Comparison of ENCODE assay signal across 12 cellular contexts in the genomic region with DNA sequence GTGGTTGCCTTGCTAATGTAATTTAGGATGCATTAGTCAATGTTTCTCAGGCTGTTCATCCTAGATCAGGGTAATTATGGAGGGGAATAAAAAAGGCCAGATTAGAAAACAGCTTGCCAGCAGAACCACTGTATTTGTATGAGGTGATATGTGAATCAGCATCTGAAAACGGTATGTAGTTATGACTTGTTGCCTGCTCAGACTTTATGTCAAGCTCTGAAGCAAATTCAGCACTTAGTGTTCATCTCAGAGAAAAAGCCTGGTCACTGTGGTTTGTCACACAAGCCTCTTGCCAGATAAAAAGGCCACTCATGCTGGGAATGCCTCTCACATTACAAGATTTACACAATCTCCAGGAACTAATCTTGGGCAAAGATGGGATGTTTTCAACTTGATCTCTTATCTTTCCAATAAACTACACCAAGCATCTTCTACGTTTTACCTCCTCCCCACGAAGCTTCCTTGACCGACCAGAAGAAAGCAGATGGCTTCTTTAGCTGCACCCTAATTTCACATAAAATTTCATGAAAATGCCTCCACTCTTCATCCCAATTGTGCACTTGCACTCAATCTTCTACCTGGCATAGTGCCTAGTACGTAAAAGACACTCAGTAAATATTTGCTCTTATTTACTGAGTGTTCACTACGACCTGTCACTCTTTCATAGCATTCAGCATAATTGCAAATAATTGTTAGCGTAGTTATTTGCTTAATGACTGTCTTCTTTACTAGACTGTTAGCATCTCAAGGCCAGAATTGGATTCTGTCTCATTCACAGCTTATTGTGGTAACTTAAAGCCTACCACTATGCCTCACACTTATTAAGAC.
DNase-seq lines count a peak whose midpoint lies in the region; ATAC-seq and TF ChIP-seq lines count a peak whose summit lies in the region.
"Had no signal": no experiment of that assay in that cellular context is flagged by ENCODE, and none has a peak within 500 bp of the region (broad histone marks: within the 10 kb centered on the region; RNA-seq: fewer than 3 reads in every experiment).

No MANE protein-coding gene starts in this region.

- H3K4me1 ChIP-seq in aorta (ENCODE audit: control insufficient read depth in 1 of 2, insufficient read depth in 2 of 2, low read length in 2 of 2) (no peaks in the 10 kb centered on the region), body of pancreas (no peaks in the 10 kb centered on the region)

- no peaks in the 10 kb centered on the region for H3K9me3 ChIP-seq in aorta (ENCODE audit: control insufficient read depth, low read length)
- no peaks in the 10 kb centered on the region for H3K9me3 ChIP-seq in body of pancreas

- no peaks in the 10 kb centered on the region for H3K27me3 ChIP-seq in aorta (ENCODE audit: control insufficient read depth in 1 of 2, insufficient read depth in 2 of 2, low read length in 1 of 2)
- H3K27me3 ChIP-seq in body of pancreas, result no peaks in the 10 kb centered on the region

- H3K27ac ChIP-seq in 22Rv1 (peak overlapping the region; percentile 32; the same call in 1 of the 2 replicates), epithelial cell of prostate (peak overlapping the region; percentile 43), aorta (ENCODE audit: low read depth in 1 of 2, low read length in 2 of 2) (no peak overlapping the region), body of pancreas (no peak overlapping the region)

- TF ChIP-seq CTCF in 22Rv1 (IDR thresholded peaks at IDR 0.05), result no peak
- TF ChIP-seq CTCF in body of pancreas (IDR thresholded peaks at IDR 0.05), result no peak

- WGBS in aorta, 2 donors, result 57 to 68% methylated on average over 7 of the region's 7 CpGs
- 46 to 47% methylated on average over 7 of the region's 7 CpGs for WGBS in body of pancreas, 2 donors

- DNase-seq in H4 (ENCODE audit: low spot score) (peak; percentile 79), NCI-H2196 treated with DMSO at 0.1 percent for 48 hours (lab: John Stamatoyannopoulos, UW; ENCODE audit: unreplicated experiment) (peak; percentile 54), epithelial cell of prostate (ENCODE audit: low read depth, low spot score) (no peak), aorta (no peak), ecto neural progenitor cell (ENCODE audit: low spot score) (no peak), body of pancreas (no peak)
- DNase-seq: CD4-positive, alpha-beta T cell; naive B cell; stimulated activated CD4-positive, alpha-beta T cell treated with anti-CD3 and anti-CD28 coated beads, Interleukin-4, amount 100 ng/mL, for 24 hours; T-cell had no signal

- no peak for TF ChIP-seq POLR2A in body of pancreas (IDR thresholded peaks at IDR 0.05)

- no peaks in the 10 kb centered on the region for H3K36me3 ChIP-seq in aorta (ENCODE audit: control insufficient read depth in 1 of 2, insufficient read depth in 2 of 2, low read length in 1 of 2)
- H3K36me3 ChIP-seq in body of pancreas (replicated peaks in 1 of 2; ENCODE audit: insufficient read depth in 1 of 2, low read depth in 2 of 2), result no peaks in the 10 kb centered on the region

- intact Hi-C loops in aorta (cut with DNase I), result no loop called here
- intact Hi-C loops in body of pancreas (cut with DNase I), result no loop called here

- ATAC-seq in HG02642 (IDR thresholded peaks at IDR 0.05; ENCODE audit: poor library complexity, unreplicated experiment), result no peak
- ATAC-seq in aorta (ENCODE audit: low FRiP score), result no peak
- ATAC-seq in body of pancreas, result no peak
- ATAC-seq: T-cell had no signal

- H3K4me3 ChIP-seq in aorta (ENCODE audit: low read length in 2 of 2) (no peak overlapping the region), body of pancreas (no peak overlapping the region)

Comparison
In these comparisons a context has a peak if more than half of its experiments do, and no peak if none do; other contexts are left out.
1. H3K27ac ChIP-seq: peak in 22Rv1 (single experiment) and epithelial cell of prostate (single experiment); none in aorta (0 of 2) and body of pancreas (0 of 4).
2. DNase-seq: peak in H4 (single experiment) and NCI-H2196 treated with DMSO at 0.1 percent for 48 hours (single experiment); none in epithelial cell of prostate (single experiment), aorta (0 of 2), ecto neural progenitor cell (single experiment) and body of pancreas (0 of 4).